ENCODE assay signal across 8 cellular contexts in genomic region chr2:104849618-104850097, GRCh38. TPM values are rescaled to one million over a fixed set of nuclear protein-coding genes. Genes with fewer than 3 reads are reported as not detected.
A peak's percentile ranks its signal among the peaks of the same experiment; 100 is the strongest.
DNase-seq lines count a peak whose midpoint lies in the region; ATAC-seq and TF ChIP-seq lines count a peak whose summit lies in the region.

No MANE protein-coding gene starts in this region.

- H3K36me3 ChIP-seq in OCI-LY7 (ENCODE audit: insufficient read depth, low read length) (no peaks in the 10 kb centered on the region), spleen (no peaks in the 10 kb centered on the region)

- peaks cover 16 to 100% (median 98%) of the 10 kb centered on the region in 7 donors for H3K27me3 ChIP-seq in spleen (replicated peaks in 1 of 7)

- intact Hi-C loops in OCI-LY7 (cut with micrococcal nuclease; ENCODE audit: unreplicated experiment) = loop anchor here (5.0 kb wide), 1 partner anchor 188 kb away; the partner anchor contains the start of gene MRPS9
- intact Hi-C loops in spleen (cut with DNase I; ENCODE audit: low total_unique reads) = no loop called here

- BruUV-seq in OCI-LY7 (replicated peaks; lab: Mats Ljungman, UMichigan) = no TSS peak

- no peak overlapping the region for H3K27ac Mint-ChIP-seq in activated naive CD8-positive, alpha-beta T cell treated with anti-CD3 and anti-CD28 coated beads, Interleukin-2, amount 10 ng/mL, durations not matched to agents 7 days and 5 days

- peaks cover 21% of the 10 kb centered on the region for H3K4me1 Mint-ChIP-seq in activated naive CD8-positive, alpha-beta T cell treated with anti-CD3 and anti-CD28 coated beads, Interleukin-2, amount 10 ng/mL, durations not matched to agents 7 days and 5 days

- no peak for TF ChIP-seq POLR2A in spleen (IDR thresholded peaks at IDR 0.05)

- H3K4me1 ChIP-seq in OCI-LY7 (ENCODE audit: insufficient read depth, low read length, poor library complexity, severe bottlenecking) = peaks cover 15% of the 10 kb centered on the region
- peaks cover 14 to 56% (median 41%) of the 10 kb centered on the region in 6 donors for H3K4me1 ChIP-seq in spleen

- no peaks in the 10 kb centered on the region for H3K36me3 Mint-ChIP-seq in activated naive CD8-positive, alpha-beta T cell treated with anti-CD3 and anti-CD28 coated beads, Interleukin-2, amount 10 ng/mL, durations not matched to agents 7 days and 5 days

- no peaks in the 10 kb centered on the region for H3K9me3 Mint-ChIP-seq in activated naive CD8-positive, alpha-beta T cell treated with anti-CD3 and anti-CD28 coated beads, Interleukin-2, amount 10 ng/mL, durations not matched to agents 7 days and 5 days

- no peaks in the 10 kb centered on the region for H4K20me1 ChIP-seq in OCI-LY7 (ENCODE audit: insufficient read depth, low read length)

- no peak overlapping the region for H3K4me2 ChIP-seq in OCI-LY7 (ENCODE audit: low read length)

- H2AFZ ChIP-seq in OCI-LY7 (ENCODE audit: low read length) = no peak overlapping the region

- no peak overlapping the region for H3K4me3 Mint-ChIP-seq in activated naive CD8-positive, alpha-beta T cell treated with anti-CD3 and anti-CD28 coated beads, Interleukin-2, amount 10 ng/mL, durations not matched to agents 7 days and 5 days

- DNase-seq in activated CD4-positive, CD25-positive, alpha-beta regulatory T cell treated with anti-CD3 and anti-CD28 coated beads, Interleukin-2, amount 50 U/mL, for 72 hours = peak; percentile 58
- DNase-seq in OCI-LY7 (ENCODE audit: low spot score) (peak; percentile 74), hippocampal formation (lab: John Stamatoyannopoulos, UW) (peak; percentile 71 to 85), spleen (peak; percentile 80), NCI-H187 treated with DMSO at 0.1 percent for 48 hours (lab: John Stamatoyannopoulos, UW) (no peak)
- DNase-seq in activated naive CD8-positive, alpha-beta T cell treated with anti-CD3 and anti-CD28 coated beads, Interleukin-2, amount 10 ng/mL, durations not matched to agents 7 days and 5 days = peak; percentile 67

- no peaks in the 10 kb centered on the region for H3K79me2 ChIP-seq in OCI-LY7 (ENCODE audit: insufficient read depth, low read depth, low read length)

- CTCF ChIA-PET in OCI-LY7 (lab: Charles Lee; ENCODE audit: unreplicated experiment) = interaction anchor here (1.2 kb wide), 1 partner anchor 89 kb away, joined by 3 read pairs; no protein-coding TSS in a partner anchor

- POLR2A ChIA-PET in OCI-LY7 (lab: Charles Lee) = interaction anchor here (0.6 to 1.3 kb wide), 7 partner anchors 9 to 557 kb away, joined by 3 to 5 read pairs (median 3); no protein-coding TSS in a partner anchor
- POLR2A ChIA-PET in activated naive CD8-positive, alpha-beta T cell treated with anti-CD3 and anti-CD28 coated beads, Interleukin-2, amount 10 ng/mL, durations not matched to agents 7 days and 5 days (lab: Charles Lee) = interaction anchor here (1.1 kb wide), 1 partner anchor 18 kb away, joined by 3 read pairs; no protein-coding TSS in a partner anchor

- H3K4me3 ChIP-seq in OCI-LY7 (ENCODE audit: low read depth, low read length, poor library complexity, severe bottlenecking) (no peak overlapping the region), spleen (no peak overlapping the region)

- TF ChIP-seq CTCF in OCI-LY7 (conservative IDR thresholded peaks at IDR 0.05; ENCODE audit: low read length) (peak; percentile 91), spleen (IDR thresholded peaks at IDR 0.05 in 8 of 11, conservative IDR thresholded peaks at IDR 0.05 in 3 of 11) (peak in 10 of 11 experiments; percentile 12 to 72 (median 54))

- no peaks in the 10 kb centered on the region for H3K9me2 ChIP-seq in OCI-LY7 (ENCODE audit: insufficient read depth, low read length)

- H3K27ac ChIP-seq in OCI-LY7 (ENCODE audit: low read depth, low read length, poor library complexity, severe bottlenecking) (no peak overlapping the region), spleen (no peak overlapping the region)

- 0 to 1% (median 1%) methylated on average over 5 of the region's 5 CpGs for WGBS in spleen, 5 donors

- no peak for ATAC-seq in activated CD4-positive, CD25-positive, alpha-beta regulatory T cell treated with anti-CD3 and anti-CD28 coated beads, Interleukin-2, amount 50 U/mL, for 24 hours
- peak; percentile 31 for ATAC-seq in HG03432 (IDR thresholded peaks at IDR 0.05; ENCODE audit: unreplicated experiment)
- ATAC-seq in activated naive CD8-positive, alpha-beta T cell treated with anti-CD3 and anti-CD28 coated beads, Interleukin-2, amount 10 ng/mL, durations not matched to agents 7 days and 5 days (ENCODE audit: low read depth) = no peak

- H3K9me3 ChIP-seq in OCI-LY7 (ENCODE audit: low read length) (no peaks in the 10 kb centered on the region), spleen (no peaks in the 10 kb centered on the region)

- H3K27me3 Mint-ChIP-seq in activated naive CD8-positive, alpha-beta T cell treated with anti-CD3 and anti-CD28 coated beads, Interleukin-2, amount 10 ng/mL, durations not matched to agents 7 days and 5 days = peaks cover 92% of the 10 kb centered on the region

RNA-seq across cellular contexts. Expression of gene POU3F3, which starts 4.3 kb away (rescaled TPM):
- total RNA-seq in OCI-LY7 (2014; rRNA removed; shearing (Covaris generic)) = 2.2 and 2.7 TPM in 2 replicates
- total RNA-seq in OCI-LY7 (2022) (3.1 and 3.3 TPM in 2 replicates), spleen (not detected)
- total RNA-seq in activated naive CD8-positive, alpha-beta T cell treated with anti-CD3 and anti-CD28 coated beads, Interleukin-2, amount 10 ng/mL, durations not matched to agents 7 days and 5 days = not detected
- not detected for polyA plus RNA-seq in spleen
